1 cellular context compared by ENCODE assay signal in genomic region chr14:104461676-104462443, GRCh38.
A peak's percentile ranks its signal among the peaks of the same experiment; 100 is the strongest.
TF ChIP-seq lines count a peak whose summit lies in the region.

No MANE protein-coding gene starts in this region.

TF ChIP-seq in HEK293, 187 proteins besides CTCF, POLR2A, EP300 and RAD21 (continued from another document and continues in another):
- TF ChIP-seq, protein P1, sequence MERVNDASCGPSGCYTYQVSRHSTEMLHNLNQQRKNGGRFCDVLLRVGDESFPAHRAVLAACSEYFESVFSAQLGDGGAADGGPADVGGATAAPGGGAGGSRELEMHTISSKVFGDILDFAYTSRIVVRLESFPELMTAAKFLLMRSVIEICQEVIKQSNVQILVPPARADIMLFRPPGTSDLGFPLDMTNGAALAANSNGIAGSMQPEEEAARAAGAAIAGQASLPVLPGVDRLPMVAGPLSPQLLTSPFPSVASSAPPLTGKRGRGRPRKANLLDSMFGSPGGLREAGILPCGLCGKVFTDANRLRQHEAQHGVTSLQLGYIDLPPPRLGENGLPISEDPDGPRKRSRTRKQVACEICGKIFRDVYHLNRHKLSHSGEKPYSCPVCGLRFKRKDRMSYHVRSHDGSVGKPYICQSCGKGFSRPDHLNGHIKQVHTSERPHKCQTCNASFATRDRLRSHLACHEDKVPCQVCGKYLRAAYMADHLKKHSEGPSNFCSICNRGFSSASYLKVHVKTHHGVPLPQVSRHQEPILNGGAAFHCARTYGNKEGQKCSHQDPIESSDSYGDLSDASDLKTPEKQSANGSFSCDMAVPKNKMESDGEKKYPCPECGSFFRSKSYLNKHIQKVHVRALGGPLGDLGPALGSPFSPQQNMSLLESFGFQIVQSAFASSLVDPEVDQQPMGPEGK (tag by site-specific recombination; IDR thresholded peaks at IDR 0.05): peak; percentile 81
- no peak for TF ChIP-seq ZNF19 (tag by site-specific recombination; IDR thresholded peaks at IDR 0.05; ENCODE audit: low read depth)
- no peak for TF ChIP-seq ZNF670 (tag by site-specific recombination; IDR thresholded peaks at IDR 0.05; ENCODE audit: low read depth)
- TF ChIP-seq ZFP37 (tag by site-specific recombination; IDR thresholded peaks at IDR 0.05): no peak
- TF ChIP-seq ZNF549 (tag by site-specific recombination; IDR thresholded peaks at IDR 0.05): no peak
- TF ChIP-seq ZNF37A (tag by site-specific recombination; IDR thresholded peaks at IDR 0.05): no peak
- TF ChIP-seq ZNF433 (tag by site-specific recombination; IDR thresholded peaks at IDR 0.05; ENCODE audit: low read depth): no peak
- no peak for TF ChIP-seq ZNF701 (tag by site-specific recombination; IDR thresholded peaks at IDR 0.05)
- no peak for TF ChIP-seq OVOL3 (tag by site-specific recombination; IDR thresholded peaks at IDR 0.05)
- no peak for TF ChIP-seq ZBTB6 (tag by site-specific recombination; IDR thresholded peaks at IDR 0.05)
- TF ChIP-seq ZNF138 (tag by site-specific recombination; IDR thresholded peaks at IDR 0.05; ENCODE audit: borderline replicate concordance): no peak
- TF ChIP-seq ZNF560 (tag by site-specific recombination; IDR thresholded peaks at IDR 0.05; ENCODE audit: borderline replicate concordance): no peak
- no peak for TF ChIP-seq ZNF274 (IDR thresholded peaks at IDR 0.05; ENCODE audit: low read length)
- TF ChIP-seq ZNF274 (tag by site-specific recombination; IDR thresholded peaks at IDR 0.05; ENCODE audit: borderline replicate concordance): no peak
- no peak for TF ChIP-seq ZNF76 (tag by site-specific recombination; IDR thresholded peaks at IDR 0.05; ENCODE audit: borderline replicate concordance, low read depth)
- TF ChIP-seq, protein P2, sequence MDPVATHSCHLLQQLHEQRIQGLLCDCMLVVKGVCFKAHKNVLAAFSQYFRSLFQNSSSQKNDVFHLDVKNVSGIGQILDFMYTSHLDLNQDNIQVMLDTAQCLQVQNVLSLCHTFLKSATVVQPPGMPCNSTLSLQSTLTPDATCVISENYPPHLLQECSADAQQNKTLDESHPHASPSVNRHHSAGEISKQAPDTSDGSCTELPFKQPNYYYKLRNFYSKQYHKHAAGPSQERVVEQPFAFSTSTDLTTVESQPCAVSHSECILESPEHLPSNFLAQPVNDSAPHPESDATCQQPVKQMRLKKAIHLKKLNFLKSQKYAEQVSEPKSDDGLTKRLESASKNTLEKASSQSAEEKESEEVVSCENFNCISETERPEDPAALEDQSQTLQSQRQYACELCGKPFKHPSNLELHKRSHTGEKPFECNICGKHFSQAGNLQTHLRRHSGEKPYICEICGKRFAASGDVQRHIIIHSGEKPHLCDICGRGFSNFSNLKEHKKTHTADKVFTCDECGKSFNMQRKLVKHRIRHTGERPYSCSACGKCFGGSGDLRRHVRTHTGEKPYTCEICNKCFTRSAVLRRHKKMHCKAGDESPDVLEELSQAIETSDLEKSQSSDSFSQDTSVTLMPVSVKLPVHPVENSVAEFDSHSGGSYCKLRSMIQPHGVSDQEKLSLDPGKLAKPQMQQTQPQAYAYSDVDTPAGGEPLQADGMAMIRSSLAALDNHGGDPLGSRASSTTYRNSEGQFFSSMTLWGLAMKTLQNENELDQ (tag by site-specific recombination; IDR thresholded peaks at IDR 0.05; ENCODE audit: low read depth): no peak
- no peak for TF ChIP-seq ZNF529 (tag by site-specific recombination; IDR thresholded peaks at IDR 0.05; ENCODE audit: insufficient replicate concordance)
- TF ChIP-seq SALL2 (tag by site-specific recombination; IDR thresholded peaks at IDR 0.05; ENCODE audit: borderline replicate concordance): no peak
- TF ChIP-seq ZNF18 (tag by site-specific recombination; IDR thresholded peaks at IDR 0.05): no peak
- no peak for TF ChIP-seq ELK4 (IDR thresholded peaks at IDR 0.05; ENCODE audit: borderline replicate concordance, low read depth, low read length)
- peak; percentile 51 for TF ChIP-seq ZBTB17 (tag by site-specific recombination; IDR thresholded peaks at IDR 0.05)
- TF ChIP-seq EGR2 (tag by site-specific recombination; IDR thresholded peaks at IDR 0.05; ENCODE audit: low read depth): peak; percentile 97
- TF ChIP-seq, protein P3, sequence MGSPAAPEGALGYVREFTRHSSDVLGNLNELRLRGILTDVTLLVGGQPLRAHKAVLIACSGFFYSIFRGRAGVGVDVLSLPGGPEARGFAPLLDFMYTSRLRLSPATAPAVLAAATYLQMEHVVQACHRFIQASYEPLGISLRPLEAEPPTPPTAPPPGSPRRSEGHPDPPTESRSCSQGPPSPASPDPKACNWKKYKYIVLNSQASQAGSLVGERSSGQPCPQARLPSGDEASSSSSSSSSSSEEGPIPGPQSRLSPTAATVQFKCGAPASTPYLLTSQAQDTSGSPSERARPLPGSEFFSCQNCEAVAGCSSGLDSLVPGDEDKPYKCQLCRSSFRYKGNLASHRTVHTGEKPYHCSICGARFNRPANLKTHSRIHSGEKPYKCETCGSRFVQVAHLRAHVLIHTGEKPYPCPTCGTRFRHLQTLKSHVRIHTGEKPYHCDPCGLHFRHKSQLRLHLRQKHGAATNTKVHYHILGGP (tag by site-specific recombination; IDR thresholded peaks at IDR 0.05): no peak
- TF ChIP-seq ZFP3 (tag by site-specific recombination; IDR thresholded peaks at IDR 0.05; ENCODE audit: low read depth): no peak
- TF ChIP-seq ZNF155 (tag by site-specific recombination; IDR thresholded peaks at IDR 0.05): no peak
- TF ChIP-seq REPIN1 (tag by site-specific recombination; IDR thresholded peaks at IDR 0.05; ENCODE audit: low read depth): no peak
- no peak for TF ChIP-seq GLI2 (tag by site-specific recombination; IDR thresholded peaks at IDR 0.05; ENCODE audit: borderline replicate concordance, low read depth)
- no peak for TF ChIP-seq ZNF629 (tag by site-specific recombination; IDR thresholded peaks at IDR 0.05)
- TF ChIP-seq ZSCAN4 (tag by site-specific recombination; IDR thresholded peaks at IDR 0.05): no peak
- TF ChIP-seq ZNF791 (tag by site-specific recombination; IDR thresholded peaks at IDR 0.05): no peak
- TF ChIP-seq ZFP69B (tag by site-specific recombination; IDR thresholded peaks at IDR 0.05): no peak
- TF ChIP-seq ZNF302 (tag by site-specific recombination; IDR thresholded peaks at IDR 0.05; ENCODE audit: low read depth): no peak
- TF ChIP-seq, protein P4, sequence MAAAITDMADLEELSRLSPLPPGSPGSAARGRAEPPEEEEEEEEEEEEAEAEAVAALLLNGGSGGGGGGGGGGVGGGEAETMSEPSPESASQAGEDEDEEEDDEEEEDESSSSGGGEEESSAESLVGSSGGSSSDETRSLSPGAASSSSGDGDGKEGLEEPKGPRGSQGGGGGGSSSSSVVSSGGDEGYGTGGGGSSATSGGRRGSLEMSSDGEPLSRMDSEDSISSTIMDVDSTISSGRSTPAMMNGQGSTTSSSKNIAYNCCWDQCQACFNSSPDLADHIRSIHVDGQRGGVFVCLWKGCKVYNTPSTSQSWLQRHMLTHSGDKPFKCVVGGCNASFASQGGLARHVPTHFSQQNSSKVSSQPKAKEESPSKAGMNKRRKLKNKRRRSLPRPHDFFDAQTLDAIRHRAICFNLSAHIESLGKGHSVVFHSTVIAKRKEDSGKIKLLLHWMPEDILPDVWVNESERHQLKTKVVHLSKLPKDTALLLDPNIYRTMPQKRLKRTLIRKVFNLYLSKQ (tag by site-specific recombination; IDR thresholded peaks at IDR 0.05; ENCODE audit: borderline replicate concordance): no peak
- TF ChIP-seq OSR2 (tag by site-specific recombination; IDR thresholded peaks at IDR 0.05): no peak
- no peak for TF ChIP-seq PRDM6 (tag by site-specific recombination; IDR thresholded peaks at IDR 0.05)
- peak; percentile 32; the same call in 1 of the 2 replicates for TF ChIP-seq KLF8 (tag by site-specific recombination; IDR thresholded peaks at IDR 0.05)
- peak; percentile 52 for TF ChIP-seq KLF9 (tag by site-specific recombination; IDR thresholded peaks at IDR 0.05; ENCODE audit: low read depth)
- TF ChIP-seq ZNF140 (tag by site-specific recombination; IDR thresholded peaks at IDR 0.05): no peak
- TF ChIP-seq, protein P5, sequence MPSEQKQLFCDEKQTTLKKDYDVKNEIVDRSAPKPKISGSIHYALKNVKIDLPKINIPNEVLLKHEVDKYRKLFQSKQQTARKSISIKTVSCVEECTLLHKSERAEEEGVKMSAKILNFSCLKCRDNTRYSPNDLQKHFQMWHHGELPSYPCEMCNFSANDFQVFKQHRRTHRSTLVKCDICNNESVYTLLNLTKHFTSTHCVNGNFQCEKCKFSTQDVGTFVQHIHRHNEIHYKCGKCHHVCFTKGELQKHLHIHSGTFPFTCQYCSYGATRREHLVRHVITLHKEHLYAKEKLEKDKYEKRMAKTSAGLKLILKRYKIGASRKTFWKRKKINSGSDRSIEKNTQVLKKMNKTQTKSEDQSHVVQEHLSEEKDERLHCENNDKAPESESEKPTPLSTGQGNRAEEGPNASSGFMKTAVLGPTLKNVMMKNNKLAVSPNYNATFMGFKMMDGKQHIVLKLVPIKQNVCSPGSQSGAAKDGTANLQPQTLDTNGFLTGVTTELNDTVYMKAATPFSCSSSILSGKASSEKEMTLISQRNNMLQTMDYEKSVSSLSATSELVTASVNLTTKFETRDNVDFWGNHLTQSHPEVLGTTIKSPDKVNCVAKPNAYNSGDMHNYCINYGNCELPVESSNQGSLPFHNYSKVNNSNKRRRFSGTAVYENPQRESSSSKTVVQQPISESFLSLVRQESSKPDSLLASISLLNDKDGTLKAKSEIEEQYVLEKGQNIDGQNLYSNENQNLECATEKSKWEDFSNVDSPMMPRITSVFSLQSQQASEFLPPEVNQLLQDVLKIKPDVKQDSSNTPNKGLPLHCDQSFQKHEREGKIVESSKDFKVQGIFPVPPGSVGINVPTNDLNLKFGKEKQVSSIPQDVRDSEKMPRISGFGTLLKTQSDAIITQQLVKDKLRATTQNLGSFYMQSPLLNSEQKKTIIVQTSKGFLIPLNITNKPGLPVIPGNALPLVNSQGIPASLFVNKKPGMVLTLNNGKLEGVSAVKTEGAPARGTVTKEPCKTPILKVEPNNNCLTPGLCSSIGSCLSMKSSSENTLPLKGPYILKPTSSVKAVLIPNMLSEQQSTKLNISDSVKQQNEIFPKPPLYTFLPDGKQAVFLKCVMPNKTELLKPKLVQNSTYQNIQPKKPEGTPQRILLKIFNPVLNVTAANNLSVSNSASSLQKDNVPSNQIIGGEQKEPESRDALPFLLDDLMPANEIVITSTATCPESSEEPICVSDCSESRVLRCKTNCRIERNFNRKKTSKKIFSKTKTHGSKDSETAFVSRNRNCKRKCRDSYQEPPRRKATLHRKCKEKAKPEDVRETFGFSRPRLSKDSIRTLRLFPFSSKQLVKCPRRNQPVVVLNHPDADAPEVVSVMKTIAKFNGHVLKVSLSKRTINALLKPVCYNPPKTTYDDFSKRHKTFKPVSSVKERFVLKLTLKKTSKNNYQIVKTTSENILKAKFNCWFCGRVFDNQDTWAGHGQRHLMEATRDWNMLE (tag by site-specific recombination; conservative IDR thresholded peaks at IDR 0.05; ENCODE audit: low read depth): no peak
- no peak for TF ChIP-seq ZNF645 (tag by site-specific recombination; IDR thresholded peaks at IDR 0.05)
